ENCODE assay signal across 2 cellular contexts in the genomic region with DNA sequence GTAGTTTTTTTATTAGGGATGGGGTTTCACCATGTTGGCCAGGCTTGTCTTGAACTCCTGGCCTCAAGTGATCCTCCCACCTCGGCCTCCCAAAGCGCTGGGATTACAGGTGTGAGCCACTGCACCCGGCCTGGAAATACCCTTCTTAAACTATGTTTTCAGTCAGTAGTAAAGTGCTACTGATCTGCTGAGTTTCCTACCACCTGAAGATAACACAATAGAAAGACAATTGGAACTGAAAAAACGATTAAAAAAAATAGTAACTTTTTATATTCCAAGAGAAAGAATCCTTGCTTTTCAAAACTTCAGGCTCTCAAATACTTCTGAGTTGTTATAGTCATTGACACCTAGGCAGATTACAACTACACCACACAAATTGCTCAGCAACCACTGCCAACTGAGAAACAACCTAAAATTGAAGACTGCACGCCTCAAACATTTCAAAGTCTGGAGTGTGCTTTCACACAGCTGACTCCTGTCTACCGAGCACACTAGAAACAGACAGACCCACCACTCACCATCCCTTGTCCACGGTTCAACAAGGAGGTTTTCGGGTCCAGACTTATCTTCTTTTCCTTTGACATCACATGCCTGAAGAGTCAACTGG.
TF ChIP-seq lines count a peak whose summit lies in the region.

No MANE protein-coding gene starts in this region.

TF ChIP-seq in HepG2, 621 proteins besides CTCF, POLR2A, EP300 and RAD21:
- TF ChIP-seq ZNF451 (CRISPR knock-in tag; IDR thresholded peaks at IDR 0.05) (no peak), PRPF4 (IDR thresholded peaks at IDR 0.05; ENCODE audit: low read depth, low read length, poor library complexity, severe bottlenecking) (no peak), ZNF367 (CRISPR knock-in tag; IDR thresholded peaks at IDR 0.05; ENCODE audit: borderline replicate concordance) (no peak), ZFP36 (IDR thresholded peaks at IDR 0.05; ENCODE audit: borderline replicate concordance, low read depth, low read length, partially characterized antibody) (no peak), ZNF160 (CRISPR knock-in tag; IDR thresholded peaks at IDR 0.05) (no peak), CENPX (CRISPR knock-in tag; IDR thresholded peaks at IDR 0.05) (no peak), ZNF282 (IDR thresholded peaks at IDR 0.05; ENCODE audit: partially characterized antibody) (no peak)
- TF ChIP-seq, protein P1, sequence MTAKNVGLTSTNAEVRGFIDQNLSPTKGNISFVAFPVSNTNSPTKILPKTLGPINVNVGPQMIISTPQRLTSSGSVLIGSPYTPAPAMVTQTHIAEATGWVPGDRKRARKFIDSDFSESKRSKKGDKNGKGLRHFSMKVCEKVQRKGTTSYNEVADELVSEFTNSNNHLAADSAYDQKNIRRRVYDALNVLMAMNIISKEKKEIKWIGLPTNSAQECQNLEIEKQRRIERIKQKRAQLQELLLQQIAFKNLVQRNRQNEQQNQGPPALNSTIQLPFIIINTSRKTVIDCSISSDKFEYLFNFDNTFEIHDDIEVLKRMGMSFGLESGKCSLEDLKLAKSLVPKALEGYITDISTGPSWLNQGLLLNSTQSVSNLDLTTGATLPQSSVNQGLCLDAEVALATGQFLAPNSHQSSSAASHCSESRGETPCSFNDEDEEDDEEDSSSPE (CRISPR knock-in tag; IDR thresholded peaks at IDR 0.05) = no peak
- TF ChIP-seq, protein P2, sequence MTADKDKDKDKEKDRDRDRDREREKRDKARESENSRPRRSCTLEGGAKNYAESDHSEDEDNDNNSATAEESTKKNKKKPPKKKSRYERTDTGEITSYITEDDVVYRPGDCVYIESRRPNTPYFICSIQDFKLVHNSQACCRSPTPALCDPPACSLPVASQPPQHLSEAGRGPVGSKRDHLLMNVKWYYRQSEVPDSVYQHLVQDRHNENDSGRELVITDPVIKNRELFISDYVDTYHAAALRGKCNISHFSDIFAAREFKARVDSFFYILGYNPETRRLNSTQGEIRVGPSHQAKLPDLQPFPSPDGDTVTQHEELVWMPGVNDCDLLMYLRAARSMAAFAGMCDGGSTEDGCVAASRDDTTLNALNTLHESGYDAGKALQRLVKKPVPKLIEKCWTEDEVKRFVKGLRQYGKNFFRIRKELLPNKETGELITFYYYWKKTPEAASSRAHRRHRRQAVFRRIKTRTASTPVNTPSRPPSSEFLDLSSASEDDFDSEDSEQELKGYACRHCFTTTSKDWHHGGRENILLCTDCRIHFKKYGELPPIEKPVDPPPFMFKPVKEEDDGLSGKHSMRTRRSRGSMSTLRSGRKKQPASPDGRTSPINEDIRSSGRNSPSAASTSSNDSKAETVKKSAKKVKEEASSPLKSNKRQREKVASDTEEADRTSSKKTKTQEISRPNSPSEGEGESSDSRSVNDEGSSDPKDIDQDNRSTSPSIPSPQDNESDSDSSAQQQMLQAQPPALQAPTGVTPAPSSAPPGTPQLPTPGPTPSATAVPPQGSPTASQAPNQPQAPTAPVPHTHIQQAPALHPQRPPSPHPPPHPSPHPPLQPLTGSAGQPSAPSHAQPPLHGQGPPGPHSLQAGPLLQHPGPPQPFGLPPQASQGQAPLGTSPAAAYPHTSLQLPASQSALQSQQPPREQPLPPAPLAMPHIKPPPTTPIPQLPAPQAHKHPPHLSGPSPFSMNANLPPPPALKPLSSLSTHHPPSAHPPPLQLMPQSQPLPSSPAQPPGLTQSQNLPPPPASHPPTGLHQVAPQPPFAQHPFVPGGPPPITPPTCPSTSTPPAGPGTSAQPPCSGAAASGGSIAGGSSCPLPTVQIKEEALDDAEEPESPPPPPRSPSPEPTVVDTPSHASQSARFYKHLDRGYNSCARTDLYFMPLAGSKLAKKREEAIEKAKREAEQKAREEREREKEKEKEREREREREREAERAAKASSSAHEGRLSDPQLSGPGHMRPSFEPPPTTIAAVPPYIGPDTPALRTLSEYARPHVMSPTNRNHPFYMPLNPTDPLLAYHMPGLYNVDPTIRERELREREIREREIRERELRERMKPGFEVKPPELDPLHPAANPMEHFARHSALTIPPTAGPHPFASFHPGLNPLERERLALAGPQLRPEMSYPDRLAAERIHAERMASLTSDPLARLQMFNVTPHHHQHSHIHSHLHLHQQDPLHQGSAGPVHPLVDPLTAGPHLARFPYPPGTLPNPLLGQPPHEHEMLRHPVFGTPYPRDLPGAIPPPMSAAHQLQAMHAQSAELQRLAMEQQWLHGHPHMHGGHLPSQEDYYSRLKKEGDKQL (CRISPR knock-in tag; IDR thresholded peaks at IDR 0.05; ENCODE audit: low read depth) = no peak

TF ChIP-seq in K562, 482 proteins besides CTCF, POLR2A, EP300 and RAD21:
- TF ChIP-seq HNRNPH1 (optimal IDR thresholded peaks at IDR 0.05; ENCODE audit: low read depth, low read length) (no peak), KAT7 (CRISPR knock-in tag; IDR thresholded peaks at IDR 0.05; ENCODE audit: borderline replicate concordance) (no peak), ZSCAN29 (IDR thresholded peaks at IDR 0.05) (no peak), MEIS2 (IDR thresholded peaks at IDR 0.05; ENCODE audit: partially characterized antibody) (no peak), EWSR1 (IDR thresholded peaks at IDR 0.05; ENCODE audit: borderline replicate concordance, low read depth, partially characterized antibody) (no peak)
- TF ChIP-seq, protein P3, sequence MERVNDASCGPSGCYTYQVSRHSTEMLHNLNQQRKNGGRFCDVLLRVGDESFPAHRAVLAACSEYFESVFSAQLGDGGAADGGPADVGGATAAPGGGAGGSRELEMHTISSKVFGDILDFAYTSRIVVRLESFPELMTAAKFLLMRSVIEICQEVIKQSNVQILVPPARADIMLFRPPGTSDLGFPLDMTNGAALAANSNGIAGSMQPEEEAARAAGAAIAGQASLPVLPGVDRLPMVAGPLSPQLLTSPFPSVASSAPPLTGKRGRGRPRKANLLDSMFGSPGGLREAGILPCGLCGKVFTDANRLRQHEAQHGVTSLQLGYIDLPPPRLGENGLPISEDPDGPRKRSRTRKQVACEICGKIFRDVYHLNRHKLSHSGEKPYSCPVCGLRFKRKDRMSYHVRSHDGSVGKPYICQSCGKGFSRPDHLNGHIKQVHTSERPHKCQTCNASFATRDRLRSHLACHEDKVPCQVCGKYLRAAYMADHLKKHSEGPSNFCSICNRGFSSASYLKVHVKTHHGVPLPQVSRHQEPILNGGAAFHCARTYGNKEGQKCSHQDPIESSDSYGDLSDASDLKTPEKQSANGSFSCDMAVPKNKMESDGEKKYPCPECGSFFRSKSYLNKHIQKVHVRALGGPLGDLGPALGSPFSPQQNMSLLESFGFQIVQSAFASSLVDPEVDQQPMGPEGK (CRISPR knock-in tag; IDR thresholded peaks at IDR 0.05; ENCODE audit: borderline replicate concordance) = no peak
- TF ChIP-seq, protein P4, sequence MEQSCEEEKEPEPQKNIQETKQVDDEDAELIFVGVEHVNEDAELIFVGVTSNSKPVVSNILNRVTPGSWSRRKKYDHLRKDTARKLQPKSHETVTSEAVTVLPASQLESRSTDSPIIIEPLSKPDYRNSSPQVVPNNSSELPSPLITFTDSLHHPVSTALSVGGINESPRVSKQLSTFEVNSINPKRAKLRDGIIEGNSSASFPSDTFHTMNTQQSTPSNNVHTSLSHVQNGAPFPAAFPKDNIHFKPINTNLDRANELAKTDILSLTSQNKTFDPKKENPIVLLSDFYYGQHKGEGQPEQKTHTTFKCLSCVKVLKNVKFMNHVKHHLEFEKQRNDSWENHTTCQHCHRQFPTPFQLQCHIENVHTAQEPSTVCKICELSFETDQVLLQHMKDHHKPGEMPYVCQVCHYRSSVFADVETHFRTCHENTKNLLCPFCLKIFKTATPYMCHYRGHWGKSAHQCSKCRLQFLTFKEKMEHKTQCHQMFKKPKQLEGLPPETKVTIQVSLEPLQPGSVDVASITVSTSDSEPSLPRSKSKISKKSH (CRISPR knock-in tag; IDR thresholded peaks at IDR 0.05) = no peak
